13 cellular contexts compared by ENCODE assay signal in genomic region chr2:145483854-145484253, GRCh38.
DNase-seq lines count a peak whose midpoint lies in the region; TF ChIP-seq lines count a peak whose summit lies in the region.
"Had no signal": no experiment of that assay in that cellular context is flagged by ENCODE, and none has a peak within 500 bp of the region (broad histone marks: within the 10 kb centered on the region; RNA-seq: fewer than 3 reads in every experiment).

No MANE protein-coding gene starts in this region.

- no peaks in the 10 kb centered on the region for H3K9me2 ChIP-seq in GM23248 (ENCODE audit: insufficient read depth)

- no peak overlapping the region for H3K23ac ChIP-seq in mesenchymal stem cell (ENCODE audit: low read length in 2 of 2)

- peak overlapping the region; percentile 11 for H2AK5ac ChIP-seq in mesenchymal stem cell (ENCODE audit: low read length, severe bottlenecking)

- WGBS in GM23248 (ENCODE audit: low coverage in 1 of 2, low lambda C conversion rate in 2 of 2, missing lambda C conversion rate in 2 of 2), 2 experiments: 87 to 92% methylated on average over 3 of the region's 3 CpGs
- 40% methylated on average over 1 of the region's 3 CpGs for WGBS in mesenchymal stem cell
- WGBS in sigmoid colon, 2 donors: 73 to 89% methylated on average over 3 of the region's 3 CpGs

- no peak overlapping the region for H4K8ac ChIP-seq in mesenchymal stem cell (ENCODE audit: low read length)

- no peak overlapping the region for H3K18ac ChIP-seq in mesenchymal stem cell (ENCODE audit: low read depth in 1 of 2, low read length in 2 of 2)

- H2BK15ac ChIP-seq in mesenchymal stem cell (ENCODE audit: low read depth, poor library complexity, severe bottlenecking): no peak overlapping the region

- H3K4me1 ChIP-seq in ACC112 (ENCODE audit: control insufficient read depth, insufficient read depth, low read length, unreplicated experiment): peaks cover 15% of the 10 kb centered on the region
- H3K4me1 ChIP-seq in GM23248 (ENCODE audit: insufficient read depth): peaks cover 12% of the 10 kb centered on the region
- no peaks in the 10 kb centered on the region for H3K4me1 ChIP-seq in OCI-LY3 (ENCODE audit: low read length)
- H3K4me1 ChIP-seq in mesenchymal stem cell (ENCODE audit: control insufficient read depth, insufficient read depth, low read depth, low read length): no peaks in the 10 kb centered on the region
- no peaks in the 10 kb centered on the region for H3K4me1 ChIP-seq in sigmoid colon
- H3K4me1 ChIP-seq: BE2C, HAP-1 had no signal

- H3K9ac ChIP-seq in GM23248 (no peak overlapping the region), OCI-LY3 (ENCODE audit: low read length) (no peak overlapping the region), mesenchymal stem cell (ENCODE audit: low read length) (peak overlapping the region; percentile 41)

- in situ Hi-C loops in GM23248 (cut with MboI): no loop called here

- no peaks in the 10 kb centered on the region for H3K36me3 ChIP-seq in ACC112 (ENCODE audit: insufficient read depth, low read length)
- no peaks in the 10 kb centered on the region for H3K36me3 ChIP-seq in GM23248 (ENCODE audit: low read depth)
- H3K36me3 ChIP-seq in OCI-LY3 (replicated peaks; ENCODE audit: low read depth, low read length): no peaks in the 10 kb centered on the region
- no peaks in the 10 kb centered on the region for H3K36me3 ChIP-seq in mesenchymal stem cell (ENCODE audit: control insufficient read depth in 1 of 2, insufficient read depth in 2 of 2, low read depth in 1 of 2, low read length in 2 of 2)
- H3K36me3 ChIP-seq in sigmoid colon: no peaks in the 10 kb centered on the region
- H3K36me3 ChIP-seq: BE2C, HAP-1 had no signal

- no peak overlapping the region for H3K4ac ChIP-seq in mesenchymal stem cell (ENCODE audit: low read depth in 1 of 2, low read length in 2 of 2)

- DNase-seq in GM23248 (no peak), mesenchymal stem cell (no peak), sigmoid colon (no peak), GOT3 (lab: John Stamatoyannopoulos, UW) (no peak), GF-D8 (lab: John Stamatoyannopoulos, UW) (no peak)
- DNase-seq: BE2C; C1 segment of cervical spinal cord; CD4-positive, alpha-beta memory T cell; COR-L47; DMS79 treated with DMSO at 0.1 percent for 48 hours had no signal

- intact Hi-C loops in sigmoid colon (cut with DNase I): no loop called here

- H3K14ac ChIP-seq in mesenchymal stem cell (ENCODE audit: low read length in 2 of 2): no peak overlapping the region

- H3K27me3 ChIP-seq in ACC112 (ENCODE audit: insufficient read depth, low read length) (no peaks in the 10 kb centered on the region), GM23248 (replicated peaks; ENCODE audit: insufficient read depth) (no peaks in the 10 kb centered on the region), OCI-LY3 (ENCODE audit: low read depth, low read length) (no peaks in the 10 kb centered on the region), mesenchymal stem cell (ENCODE audit: control insufficient read depth in 1 of 2, insufficient read depth in 1 of 2, low read length in 2 of 2) (no peaks in the 10 kb centered on the region), sigmoid colon (no peaks in the 10 kb centered on the region)
- H3K27me3 ChIP-seq: BE2C had no signal

- no peak overlapping the region for H2BK12ac ChIP-seq in mesenchymal stem cell (ENCODE audit: low read length in 2 of 2)

- H3K27ac ChIP-seq in ACC112 (ENCODE audit: low read depth, low read length) (no peak overlapping the region), GM23248 (0 out of 2 replicates have a peak overlapping the region, but pooled peaks have one; percentile 4), OCI-LY3 (ENCODE audit: low read length) (no peak overlapping the region), mesenchymal stem cell (ENCODE audit: low read length, poor library complexity, severe bottlenecking) (no peak overlapping the region), sigmoid colon (no peak overlapping the region)

- H4K91ac ChIP-seq in mesenchymal stem cell (ENCODE audit: low read length): no peak overlapping the region

- TF ChIP-seq POLR2A in sigmoid colon (IDR thresholded peaks at IDR 0.05): no peak

- TF ChIP-seq CTCF in OCI-LY3 (IDR thresholded peaks at IDR 0.05; ENCODE audit: low read depth, low read length) (no peak), sigmoid colon (IDR thresholded peaks at IDR 0.05) (no peak)

- H3K9me3 ChIP-seq in GM23248 (ENCODE audit: low read depth) (no peaks in the 10 kb centered on the region), OCI-LY3 (ENCODE audit: insufficient read depth, low read length) (no peaks in the 10 kb centered on the region), mesenchymal stem cell (ENCODE audit: control insufficient read depth, low read length) (no peaks in the 10 kb centered on the region), sigmoid colon (no peaks in the 10 kb centered on the region)
- H3K9me3 ChIP-seq: BE2C, HAP-1 had no signal

- H2AFZ ChIP-seq in ACC112 (ENCODE audit: low read length, unreplicated experiment) (peak overlapping the region; percentile 6), GM23248 (no peak overlapping the region), OCI-LY3 (ENCODE audit: low read depth, low read length) (0 out of 2 replicates have a peak overlapping the region, but pooled peaks have one; percentile 44), mesenchymal stem cell (ENCODE audit: low read depth, low read length) (no peak overlapping the region)

- no peak overlapping the region for H2BK5ac ChIP-seq in mesenchymal stem cell (ENCODE audit: low read depth, low read length, poor library complexity, severe bottlenecking)

- TF ChIP-seq EP300 in sigmoid colon (IDR thresholded peaks at IDR 0.05): no peak

- H3K4me3 ChIP-seq in ACC112 (ENCODE audit: low read depth, low read length) (no peak overlapping the region), GM23248 (no peak overlapping the region), OCI-LY3 (ENCODE audit: low read length) (no peak overlapping the region), mesenchymal stem cell (ENCODE audit: insufficient read depth in 1 of 2, low read depth in 1 of 2, low read length in 2 of 2) (no peak overlapping the region), sigmoid colon (no peak overlapping the region)
- H3K4me3 ChIP-seq: HAP-1 had no signal

- no peaks in the 10 kb centered on the region for H3K79me1 ChIP-seq in mesenchymal stem cell (replicated peaks; ENCODE audit: low read length, poor library complexity, severe bottlenecking)

- H3K79me2 ChIP-seq in ACC112 (ENCODE audit: control insufficient read depth, insufficient read depth, low read length, unreplicated experiment) (no peaks in the 10 kb centered on the region), GM23248 (ENCODE audit: insufficient read depth) (no peaks in the 10 kb centered on the region), OCI-LY3 (ENCODE audit: low read length) (no peaks in the 10 kb centered on the region)

- H3K4me2 ChIP-seq in GM23248 (ENCODE audit: unreplicated experiment) (no peak overlapping the region), OCI-LY3 (ENCODE audit: low read length) (no peak overlapping the region), mesenchymal stem cell (ENCODE audit: low read length, poor library complexity, severe bottlenecking) (no peak overlapping the region)

- H4K20me1 ChIP-seq in GM23248 (ENCODE audit: insufficient read depth) (no peaks in the 10 kb centered on the region), OCI-LY3 (ENCODE audit: insufficient read depth, low read length) (no peaks in the 10 kb centered on the region)

- H2BK120ac ChIP-seq in mesenchymal stem cell (ENCODE audit: low read depth, low read length): no peak overlapping the region

- H3F3A ChIP-seq in GM23248 (ENCODE audit: insufficient read depth): peaks cover 9% of the 10 kb centered on the region; the same call in 1 of the 2 replicates

Comparison
In these comparisons a context has a peak if more than half of its experiments do, and no peak if none do; other contexts are left out.
1. H2AFZ ChIP-seq: peak in ACC112 (single experiment) and OCI-LY3 (single experiment); none in GM23248 (single experiment) and mesenchymal stem cell (single experiment).